8 cellular contexts compared by ENCODE assay signal in the genomic region with DNA sequence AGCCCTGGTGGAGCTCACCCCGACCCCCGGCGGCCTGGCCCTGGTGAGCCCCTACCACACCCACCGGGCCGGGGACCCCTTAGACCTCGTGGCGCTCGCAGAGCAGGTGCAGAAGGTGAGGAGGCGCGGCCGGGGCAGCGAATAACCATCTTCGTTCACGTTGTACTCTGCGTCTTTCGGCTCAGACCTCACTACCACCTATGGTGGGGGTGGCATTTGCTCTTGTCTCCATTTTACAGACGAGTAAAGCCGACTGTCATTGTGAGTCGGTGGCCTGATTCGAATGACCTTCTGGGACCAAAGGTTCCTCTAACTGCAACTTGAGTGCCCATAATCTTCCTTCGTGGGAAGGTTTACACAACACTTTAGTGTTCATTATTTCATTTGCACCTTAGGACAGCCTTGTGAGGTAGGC. TPM values are rescaled to one million over a fixed set of nuclear protein-coding genes. Genes with fewer than 3 reads are reported as not detected.
DNase-seq lines count a peak whose midpoint lies in the region; ATAC-seq and TF ChIP-seq lines count a peak whose summit lies in the region.

No MANE protein-coding gene starts in this region.

- DNase-seq in GM12864 (ENCODE audit: low read depth) (no peak), Karpas-422 (peak; percentile 73), mesothelial cell of epicardium (ENCODE audit: low spot score in 2 of 2, unreplicated experiment in 2 of 2) (no peak), superior temporal gyrus (ENCODE audit: extremely low spot score) (no peak), MV-4-11 (lab: John Stamatoyannopoulos, UW) (no peak)
- DNase-seq in central memory CD8-positive, alpha-beta T cell (ENCODE audit: low spot score in 2 of 2) = no peak
- DNase-seq in activated CD4-positive, alpha-beta T cell treated with anti-CD3 and anti-CD28 coated beads, Interleukin-2, amount 50 U/mL, for 1 hour = no peak

- TF ChIP-seq CTCF in GM12864 (IDR thresholded peaks at IDR 0.05; ENCODE audit: low read depth, low read length, missing control alignments) (no peak), mesothelial cell of epicardium (IDR thresholded peaks at IDR 0.05; ENCODE audit: unreplicated experiment) (no peak)

- H3K27me3 ChIP-seq in Karpas-422 (ENCODE audit: low read length) = no peaks in the 10 kb centered on the region

- H3K27me3 Mint-ChIP-seq in central memory CD8-positive, alpha-beta T cell = no peaks in the 10 kb centered on the region
- no peaks in the 10 kb centered on the region for H3K27me3 Mint-ChIP-seq in mesothelial cell of epicardium (ENCODE audit: low read depth)

- H3K36me3 Mint-ChIP-seq in central memory CD8-positive, alpha-beta T cell (ENCODE audit: insufficient read depth) = peaks cover 4% of the 10 kb centered on the region
- H3K36me3 Mint-ChIP-seq in mesothelial cell of epicardium = peaks cover 7% of the 10 kb centered on the region

- H3K4me2 ChIP-seq in Karpas-422 (ENCODE audit: low read depth, low read length, poor library complexity, severe bottlenecking) = peak overlapping the region; percentile 94

- H3K36me3 ChIP-seq in Karpas-422 (ENCODE audit: insufficient read depth, low read length) = no peaks in the 10 kb centered on the region

- H3K9me2 ChIP-seq in Karpas-422 (replicated peaks; ENCODE audit: insufficient read depth, low read length) = no peaks in the 10 kb centered on the region

- H3K79me2 ChIP-seq in Karpas-422 (ENCODE audit: low read length) = peaks cover 81% of the 10 kb centered on the region

- no peak overlapping the region for H3K27ac Mint-ChIP-seq in central memory CD8-positive, alpha-beta T cell (ENCODE audit: low read depth)
- peak overlapping the region; percentile 86 for H3K27ac Mint-ChIP-seq in mesothelial cell of epicardium

- H3K4me1 Mint-ChIP-seq in central memory CD8-positive, alpha-beta T cell = peaks cover 20% of the 10 kb centered on the region
- peaks cover 13% of the 10 kb centered on the region for H3K4me1 Mint-ChIP-seq in mesothelial cell of epicardium

- no peaks in the 10 kb centered on the region for H3K9me3 ChIP-seq in Karpas-422 (ENCODE audit: low read length)

- peak overlapping the region; percentile 64; the same call in 1 of the 2 replicates for H2AFZ ChIP-seq in Karpas-422 (ENCODE audit: low read length)

- no peaks in the 10 kb centered on the region for H4K20me1 ChIP-seq in Karpas-422 (ENCODE audit: insufficient read depth, low read depth, low read length)

- H3K4me3 ChIP-seq in GM12864 (ENCODE audit: low read depth, low read length) (peak overlapping the region; percentile 99), Karpas-422 (ENCODE audit: low read length) (peak overlapping the region; percentile 87)

- ATAC-seq in GM21576 (IDR thresholded peaks at IDR 0.05; ENCODE audit: unreplicated experiment) = peak; percentile 19
- peak; percentile 27 for ATAC-seq in central memory CD8-positive, alpha-beta T cell (replicated peaks; ENCODE audit: extremely low read depth, poor library complexity, severe bottlenecking)

- H3K27ac ChIP-seq in Karpas-422 (ENCODE audit: low read length) = no peak overlapping the region

- no peaks in the 10 kb centered on the region for H3K9me3 Mint-ChIP-seq in central memory CD8-positive, alpha-beta T cell
- H3K9me3 Mint-ChIP-seq in mesothelial cell of epicardium = no peaks in the 10 kb centered on the region

- no peak overlapping the region for H3K4me3 Mint-ChIP-seq in central memory CD8-positive, alpha-beta T cell
- no peak overlapping the region for H3K4me3 Mint-ChIP-seq in mesothelial cell of epicardium

- peak overlapping the region; percentile 83 for H3K9ac ChIP-seq in Karpas-422 (ENCODE audit: low read length)

- H3K4me1 ChIP-seq in Karpas-422 (ENCODE audit: low read length) = peaks cover 32% of the 10 kb centered on the region

RNA-seq across cellular contexts. Expression of a gene that starts 0.5 kb away (rescaled TPM):
- total RNA-seq in Karpas-422 (2014; rRNA removed; shearing (Covaris generic); ENCODE audit: low replicate concordance) = 5.5 and 12.2 TPM in 2 replicates
- total RNA-seq in mesothelial cell of epicardium = 6.5 to 10.4 TPM (median 7.4 TPM) in 3 replicates

RNA-seq across cellular contexts. Expression of a gene that starts 0.7 kb away (rescaled TPM):
- 18.1 and 49.1 TPM in 2 replicates for total RNA-seq in Karpas-422 (2014; rRNA removed; shearing (Covaris generic); ENCODE audit: low replicate concordance)
- 104 to 123 TPM (median 105 TPM) in 3 replicates for total RNA-seq in mesothelial cell of epicardium

RNA-seq across cellular contexts. Expression of a gene that starts 17.3 kb away (rescaled TPM):
- total RNA-seq in Karpas-422 (2014; rRNA removed; shearing (Covaris generic); ENCODE audit: low replicate concordance) = not detected in 2 replicates
- 0.54 to 0.98 TPM (median 0.91 TPM) in 3 replicates for total RNA-seq in mesothelial cell of epicardium

RNA-seq across cellular contexts. Expression of a gene that starts 27.5 kb away (rescaled TPM):
- not detected in 2 replicates for total RNA-seq in Karpas-422 (2014; rRNA removed; shearing (Covaris generic); ENCODE audit: low replicate concordance)
- total RNA-seq in mesothelial cell of epicardium = 1.6 to 1.7 TPM (median 1.6 TPM) in 3 replicates

RNA-seq across cellular contexts. Expression of a gene that starts 49.4 kb away (rescaled TPM):
- total RNA-seq in Karpas-422 (2014; rRNA removed; shearing (Covaris generic); ENCODE audit: low replicate concordance) = 0.54 and 1.6 TPM in 2 replicates
- 14.7 to 17.2 TPM (median 15.4 TPM) in 3 replicates for total RNA-seq in mesothelial cell of epicardium
